Comparison of ENCODE assay signal across 9 cellular contexts in the genomic region with DNA sequence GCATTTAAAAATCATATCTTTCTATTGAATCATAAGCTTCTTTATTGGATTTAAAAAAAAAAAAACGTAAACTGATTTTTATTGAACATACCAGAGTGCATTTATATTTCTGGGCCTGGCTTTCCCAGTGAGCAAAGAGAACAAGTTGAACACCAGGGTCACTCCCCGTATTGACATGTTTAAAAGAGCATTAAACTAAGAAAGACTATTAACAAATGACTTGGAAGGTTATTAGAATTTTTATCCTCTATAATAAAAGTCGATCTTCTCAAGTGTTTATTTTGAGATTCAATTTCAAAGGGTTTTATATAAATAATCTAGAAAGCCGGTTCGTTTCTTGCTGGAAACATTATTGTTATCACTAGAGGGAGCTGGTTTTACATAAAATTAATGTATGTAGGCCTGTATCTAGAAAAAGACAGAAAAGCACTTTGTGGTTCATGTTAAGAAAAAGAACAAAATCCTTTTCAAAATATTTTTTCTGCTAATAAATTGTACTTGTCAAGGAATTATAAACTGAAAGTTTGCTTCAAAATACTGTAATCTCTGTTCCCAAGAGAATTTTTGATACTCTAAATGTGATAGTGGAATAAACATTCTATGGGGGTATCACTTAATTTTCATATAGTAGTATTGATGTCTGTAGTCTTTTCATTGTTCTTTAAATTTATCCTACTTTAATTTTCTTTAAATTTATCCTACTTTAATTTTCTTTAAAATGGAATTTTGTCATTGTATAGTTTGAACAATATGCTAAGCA.
DNase-seq lines count a peak whose midpoint lies in the region; ATAC-seq and TF ChIP-seq lines count a peak whose summit lies in the region.
"Had no signal": no experiment of that assay in that cellular context is flagged by ENCODE, and none has a peak within 500 bp of the region (broad histone marks: within the 10 kb centered on the region; RNA-seq: fewer than 3 reads in every experiment).

No MANE protein-coding gene starts in this region.

- H3K27me3 ChIP-seq in DOHH2 (ENCODE audit: control insufficient read depth, low read length) (no peaks in the 10 kb centered on the region), mesendoderm (ENCODE audit: insufficient read depth, low read length, poor library complexity) (no peaks in the 10 kb centered on the region)

- H3K4me1 Mint-ChIP-seq in activated CD8-positive, alpha-beta memory T cell treated with anti-CD3 and anti-CD28 coated beads, Interleukin-2, amount 10 ng/mL, durations not matched to agents 7 days and 5 days, result no peaks in the 10 kb centered on the region
- H3K4me1 Mint-ChIP-seq: IgD-negative memory B cell had no signal

- TF ChIP-seq POLR2A in NB4 (IDR thresholded peaks at IDR 0.05; ENCODE audit: extremely low read depth, insufficient read length), result no peak

- no peak overlapping the region for H3K27ac Mint-ChIP-seq in activated CD8-positive, alpha-beta memory T cell treated with anti-CD3 and anti-CD28 coated beads, Interleukin-2, amount 10 ng/mL, durations not matched to agents 7 days and 5 days
- H3K27ac Mint-ChIP-seq: IgD-negative memory B cell had no signal

- H3K27me3 Mint-ChIP-seq in activated CD8-positive, alpha-beta memory T cell treated with anti-CD3 and anti-CD28 coated beads, Interleukin-2, amount 10 ng/mL, durations not matched to agents 7 days and 5 days, result no peaks in the 10 kb centered on the region
- H3K27me3 Mint-ChIP-seq: IgD-negative memory B cell had no signal

- no peaks in the 10 kb centered on the region for H3K9me3 ChIP-seq in DOHH2 (ENCODE audit: control insufficient read depth, insufficient read depth, low read length)

- H3K36me3 Mint-ChIP-seq in activated CD8-positive, alpha-beta memory T cell treated with anti-CD3 and anti-CD28 coated beads, Interleukin-2, amount 10 ng/mL, durations not matched to agents 7 days and 5 days, result no peaks in the 10 kb centered on the region
- H3K36me3 Mint-ChIP-seq: IgD-negative memory B cell had no signal

- H3K36me3 ChIP-seq in DOHH2 (ENCODE audit: control insufficient read depth, low read length), result no peaks in the 10 kb centered on the region
- H3K36me3 ChIP-seq in mesendoderm (ENCODE audit: control insufficient read depth, insufficient read depth, low read length), result no peaks in the 10 kb centered on the region

- H3K4ac ChIP-seq in mesendoderm (ENCODE audit: low read depth, low read length), result no peak overlapping the region

- peaks cover 21% of the 10 kb centered on the region for H3K4me1 ChIP-seq in DOHH2 (ENCODE audit: control insufficient read depth, low read length)
- H3K4me1 ChIP-seq in mesendoderm (ENCODE audit: control insufficient read depth, low read depth, low read length), result no peaks in the 10 kb centered on the region

- no peak overlapping the region for H3K9ac ChIP-seq in mesendoderm (ENCODE audit: low read length)

- H2AK5ac ChIP-seq in mesendoderm (ENCODE audit: low read length), result no peak overlapping the region

- no peak overlapping the region for H2BK5ac ChIP-seq in mesendoderm (ENCODE audit: low read length)

- no CpG with 5 or more reads among the region's 5 CpGs for WGBS in mesendoderm (ENCODE audit: extremely low coverage, insufficient coverage, low lambda C conversion rate)

- no peak overlapping the region for H3K27ac ChIP-seq in DOHH2 (ENCODE audit: low read depth, low read length)
- H3K27ac ChIP-seq in mesendoderm (ENCODE audit: low read depth, low read length), result no peak overlapping the region

- H3K79me2 ChIP-seq in DOHH2 (ENCODE audit: control insufficient read depth, low read length) (no peaks in the 10 kb centered on the region), mesendoderm (ENCODE audit: control insufficient read depth, insufficient read depth, low read length) (no peaks in the 10 kb centered on the region)

- H2BK120ac ChIP-seq in mesendoderm (ENCODE audit: low read depth, low read length), result no peak overlapping the region

- H3K9me2 ChIP-seq in DOHH2 (replicated peaks; ENCODE audit: control insufficient read depth, low read length), result no peaks in the 10 kb centered on the region

- no peak overlapping the region for H3K23ac ChIP-seq in mesendoderm (ENCODE audit: low read length)

- no peak overlapping the region for H3K4me3 Mint-ChIP-seq in activated CD8-positive, alpha-beta memory T cell treated with anti-CD3 and anti-CD28 coated beads, Interleukin-2, amount 10 ng/mL, durations not matched to agents 7 days and 5 days
- H3K4me3 Mint-ChIP-seq: IgD-negative memory B cell had no signal

- H4K20me1 ChIP-seq in DOHH2 (ENCODE audit: control insufficient read depth, insufficient read depth, low read depth, low read length), result no peaks in the 10 kb centered on the region

- peaks cover 3% of the 10 kb centered on the region for H3K9me3 Mint-ChIP-seq in activated CD8-positive, alpha-beta memory T cell treated with anti-CD3 and anti-CD28 coated beads, Interleukin-2, amount 10 ng/mL, durations not matched to agents 7 days and 5 days (ENCODE audit: low read depth)

- H3K56ac ChIP-seq in mesendoderm (ENCODE audit: low read length), result no peak overlapping the region

- H3K4me2 ChIP-seq in DOHH2 (ENCODE audit: low read length) (no peak overlapping the region), mesendoderm (ENCODE audit: low read length) (no peak overlapping the region)

- ATAC-seq in GM19351 (IDR thresholded peaks at IDR 0.05; ENCODE audit: unreplicated experiment), result no peak
- ATAC-seq in HG02759 (IDR thresholded peaks at IDR 0.05; ENCODE audit: unreplicated experiment), result no peak
- no peak for ATAC-seq in activated CD8-positive, alpha-beta memory T cell treated with anti-CD3 and anti-CD28 coated beads, Interleukin-2, amount 10 ng/mL, durations not matched to agents 7 days and 5 days

- no peak overlapping the region for H4K5ac ChIP-seq in mesendoderm (ENCODE audit: low read length)

- 0 out of 2 replicates have a peak, but pooled peaks cover 3% of the 10 kb centered on the region for H3F3A ChIP-seq in DOHH2 (ENCODE audit: control insufficient read depth, insufficient read depth)

- no peaks in the 10 kb centered on the region for H3K79me1 ChIP-seq in mesendoderm (ENCODE audit: low read length)

- no peak overlapping the region for H3K4me3 ChIP-seq in DOHH2 (ENCODE audit: low read length)
- H3K4me3 ChIP-seq in NB4 (ENCODE audit: low read depth, low read length), result no peak overlapping the region
- H3K4me3 ChIP-seq in mesendoderm (ENCODE audit: low read length), result no peak overlapping the region

- peak; percentile 13 for DNase-seq in NB4 (ENCODE audit: low read depth)
- peak; percentile 60 for DNase-seq in amniotic stem cell (lab: John Stamatoyannopoulos, UW)
- peak; percentile 8 for DNase-seq in mesendoderm
- no peak for DNase-seq in GDM1 (lab: John Stamatoyannopoulos, UW)
- DNase-seq in activated CD8-positive, alpha-beta memory T cell treated with anti-CD3 and anti-CD28 coated beads, Interleukin-2, amount 10 ng/mL, durations not matched to agents 7 days and 5 days, result no peak

- no peak overlapping the region for H4K8ac ChIP-seq in mesendoderm (ENCODE audit: low read depth, low read length)

- CTCF ChIA-PET in activated CD8-positive, alpha-beta memory T cell treated with anti-CD3 and anti-CD28 coated beads, Interleukin-2, amount 10 ng/mL, durations not matched to agents 7 days and 5 days (lab: Charles Lee), result no interaction called here

- H3K18ac ChIP-seq in mesendoderm (ENCODE audit: low read length), result no peak overlapping the region

- TF ChIP-seq CTCF in DOHH2 (IDR thresholded peaks at IDR 0.05; ENCODE audit: low read depth, low read length, poor library complexity, severe bottlenecking) (peak; percentile 56), NB4 (IDR thresholded peaks at IDR 0.05; ENCODE audit: low read depth, low read length) (no peak)

- H2BK15ac ChIP-seq in mesendoderm (replicated peaks; ENCODE audit: low read depth), result no peak overlapping the region

Comparison
In these comparisons a context has a peak if more than half of its experiments do, and no peak if none do; other contexts are left out.
1. DNase-seq: peak in NB4 (single experiment), amniotic stem cell (single experiment) and mesendoderm (single experiment); none in GDM1 (single experiment) and activated CD8-positive, alpha-beta memory T cell treated with anti-CD3 and anti-CD28 coated beads, Interleukin-2, amount 10 ng/mL, durations not matched to agents 7 days and 5 days (single experiment).